In genomic region chr7:120860151-120860550, GRCh38 we compare ENCODE assay signal across 1 cellular context.
TF ChIP-seq lines count a peak whose summit lies in the region.

No MANE protein-coding gene starts in this region.

TF ChIP-seq in H1, 55 proteins besides CTCF, POLR2A, EP300 and RAD21:
- TF ChIP-seq SP4 (IDR thresholded peaks at IDR 0.05; ENCODE audit: low read length): no peak
- TF ChIP-seq SRF (IDR thresholded peaks at IDR 0.05; ENCODE audit: low read depth, low read length): no peak
- TF ChIP-seq, protein P1, sequence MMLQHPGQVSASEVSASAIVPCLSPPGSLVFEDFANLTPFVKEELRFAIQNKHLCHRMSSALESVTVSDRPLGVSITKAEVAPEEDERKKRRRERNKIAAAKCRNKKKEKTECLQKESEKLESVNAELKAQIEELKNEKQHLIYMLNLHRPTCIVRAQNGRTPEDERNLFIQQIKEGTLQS (IDR thresholded peaks at IDR 0.05; ENCODE audit: insufficient read depth, low read depth, low read length): no peak
- no peak for TF ChIP-seq HDAC2 (IDR thresholded peaks at IDR 0.05; ENCODE audit: borderline replicate concordance in 1 of 2, low read depth in 2 of 2, low read length in 2 of 2)
- no peak for TF ChIP-seq SIRT6 (IDR thresholded peaks at IDR 0.05; ENCODE audit: low read length)
- no peak for TF ChIP-seq KDM1A (IDR thresholded peaks at IDR 0.05; ENCODE audit: borderline replicate concordance, low read length)
- no peak for TF ChIP-seq TAF1 (IDR thresholded peaks at IDR 0.05; ENCODE audit: low read depth, low read length)
- TF ChIP-seq CHD1 (IDR thresholded peaks at IDR 0.05; ENCODE audit: low read depth, low read length): no peak
- TF ChIP-seq CBX8 (IDR thresholded peaks at IDR 0.05; ENCODE audit: borderline replicate concordance, low read depth, low read length): no peak
